Comparison of ENCODE assay signal across 7 cellular contexts in the genomic region with DNA sequence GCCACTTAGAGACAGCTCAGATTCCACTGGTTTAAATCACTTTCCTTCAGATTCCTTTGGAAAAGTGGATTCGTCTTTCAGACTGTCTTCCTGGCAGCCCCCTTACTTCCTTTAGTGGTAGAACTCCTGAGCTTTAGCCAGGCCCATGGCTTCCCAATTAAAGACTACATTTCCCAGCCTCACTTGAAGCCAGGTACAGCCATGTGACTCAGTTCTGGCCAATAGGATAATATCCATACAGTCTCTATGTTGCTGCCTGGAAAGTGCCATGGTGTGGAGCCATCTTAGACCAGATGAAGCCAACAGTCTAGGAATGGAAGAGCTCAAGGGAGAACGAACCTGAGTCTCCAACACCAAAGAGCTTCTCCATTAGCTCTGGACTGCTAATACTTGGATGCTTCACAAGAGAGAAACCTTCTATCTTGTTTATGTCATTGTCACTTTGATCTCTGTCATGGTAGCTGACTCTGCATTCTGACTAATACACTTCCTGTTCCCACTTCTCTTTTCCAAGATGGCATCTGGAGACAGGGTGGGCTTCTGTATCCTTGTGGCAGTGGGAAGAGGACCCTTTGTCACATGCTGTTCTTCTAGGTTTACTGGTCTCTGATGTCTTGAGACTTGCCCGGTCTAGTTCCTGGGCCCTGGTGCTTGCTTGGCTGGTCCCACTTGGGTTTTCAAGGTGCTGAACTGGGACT. TPM values are rescaled to one million over a fixed set of nuclear protein-coding genes. Genes with fewer than 3 reads are reported as not detected.
DNase-seq lines count a peak whose midpoint lies in the region; ATAC-seq and TF ChIP-seq lines count a peak whose summit lies in the region.
"Not testable (repeated sequence)": the region's sequence is repeated elsewhere in the genome, so short reads cannot be mapped to it uniquely, and the experiment has no call there.

No MANE protein-coding gene starts in this region.

- not testable (repeated sequence) for H3K4me1 ChIP-seq in GM23338 (ENCODE audit: insufficient read depth); lung (ENCODE audit: control insufficient read depth in 2 of 2, insufficient read depth in 2 of 2, low read length in 2 of 2)

- not testable (repeated sequence) for H2AFZ ChIP-seq in GM23338

- H4K20me1 ChIP-seq in GM23338 (replicated peaks; ENCODE audit: insufficient read depth), result not testable (repeated sequence)

- not testable (repeated sequence) for H3K9me3 ChIP-seq in lung (ENCODE audit: control insufficient read depth in 2 of 2, insufficient read depth in 1 of 2, low read length in 1 of 2)

- ATAC-seq in GM23338, result peak; percentile 91
- ATAC-seq in lung (ENCODE audit: insufficient read depth, low FRiP score), result peak; percentile 19

- DNase-seq in DMS79 treated with DMSO at 0.1 percent for 48 hours (lab: John Stamatoyannopoulos, UW) (peak; percentile 12), GM23338 (ENCODE audit: low spot score) (peak; percentile 38), MV-4-11 (lab: John Stamatoyannopoulos, UW) (peak; percentile 19), NCI-H82 treated with DMSO at 0.1 percent for 48 hours (lab: John Stamatoyannopoulos, UW; ENCODE audit: unreplicated experiment) (peak; percentile 8), SW480 (ENCODE audit: low spot score) (peak; percentile 28), choroid plexus epithelial cell (ENCODE audit: low read depth) (peak; percentile 42)
- not testable (repeated sequence) for DNase-seq in lung (ENCODE audit: low spot score)

- H3K4me3 Mint-ChIP-seq in GM23338, result not testable (repeated sequence)

- 87 to 90% methylated on average over 2 of the region's 3 CpGs for WGBS in lung, 2 donors

- H3K79me2 ChIP-seq in GM23338 (replicated peaks; ENCODE audit: insufficient read depth), result not testable (repeated sequence)

- not testable (repeated sequence) for TF ChIP-seq CTCF in GM23338 (conservative IDR thresholded peaks at IDR 0.05; ENCODE audit: low read depth in 2 of 2); choroid plexus epithelial cell (conservative IDR thresholded peaks at IDR 0.05; ENCODE audit: low read depth, low read length); lung (IDR thresholded peaks at IDR 0.05; ENCODE audit: control extremely low read depth, extremely low read depth)

- H3K27ac ChIP-seq in GM23338 (ENCODE audit: low read depth); lung (ENCODE audit: low read depth in 1 of 2, low read length in 1 of 2): not testable (repeated sequence)

- H3K36me3 Mint-ChIP-seq in GM23338 (ENCODE audit: low read depth), result not testable (repeated sequence)

- H3K4me2 ChIP-seq in GM23338, result not testable (repeated sequence)

- H3K36me3 ChIP-seq in GM23338 (ENCODE audit: insufficient read depth); lung (ENCODE audit: control insufficient read depth in 2 of 2, insufficient read depth in 2 of 2, low read length in 2 of 2): not testable (repeated sequence)

- not testable (repeated sequence) for H3K4me3 ChIP-seq in GM23338; choroid plexus epithelial cell (ENCODE audit: low read depth, low read length); lung

- not testable (repeated sequence) for H3K27me3 ChIP-seq in GM23338 (ENCODE audit: insufficient read depth); lung (ENCODE audit: control insufficient read depth, insufficient read depth)

- not testable (repeated sequence) for H3K27ac Mint-ChIP-seq in GM23338

- H3K9me3 Mint-ChIP-seq in GM23338, result not testable (repeated sequence)

- peaks cover 10% of the 10 kb centered on the region; the same call in 2 of the 3 replicates for H3K4me1 Mint-ChIP-seq in GM23338

- not testable (repeated sequence) for H3K9me2 ChIP-seq in GM23338 (ENCODE audit: insufficient read depth)

- not testable (repeated sequence) for H3K27me3 Mint-ChIP-seq in GM23338 (ENCODE audit: insufficient read depth, low read depth, poor library complexity)

- not testable (repeated sequence) for H3F3A ChIP-seq in GM23338 (replicated peaks; ENCODE audit: low read depth)

RNA-seq across cellular contexts. Expression of gene GOLGA5, which starts 15.1 kb away (rescaled TPM):
- total RNA-seq in GM23338 (2014; rRNA removed; shearing (Covaris generic)), result 30.2 and 31.1 TPM in 2 replicates
- polyA plus RNA-seq in GM23338 (2016; fragmentation: Nextera tagmentation; extraction: Ambion mirVana) (26.2 and 28.6 TPM in 2 replicates), lung (10 to 100 TPM; 26.9 to 36.9 TPM)
- total RNA-seq in lung, result 10 to 100 TPM; 33.0 to 35.0 TPM

RNA-seq across cellular contexts. Expression of gene LGMN, which starts 30.6 kb away (rescaled TPM):
- total RNA-seq in GM23338 (2014; rRNA removed; shearing (Covaris generic)), result 83.5 and 120 TPM in 2 replicates
- 60.0 and 62.9 TPM in 2 replicates for polyA plus RNA-seq in GM23338 (2016; fragmentation: Nextera tagmentation; extraction: Ambion mirVana)
- total RNA-seq in lung, result 100 to 1,000 TPM; 122 to 151 TPM
- polyA plus RNA-seq in lung, result 100 to 1,000 TPM; 115 to 182 TPM
